ENCODE assay signal across 13 cellular contexts in the genomic region with DNA sequence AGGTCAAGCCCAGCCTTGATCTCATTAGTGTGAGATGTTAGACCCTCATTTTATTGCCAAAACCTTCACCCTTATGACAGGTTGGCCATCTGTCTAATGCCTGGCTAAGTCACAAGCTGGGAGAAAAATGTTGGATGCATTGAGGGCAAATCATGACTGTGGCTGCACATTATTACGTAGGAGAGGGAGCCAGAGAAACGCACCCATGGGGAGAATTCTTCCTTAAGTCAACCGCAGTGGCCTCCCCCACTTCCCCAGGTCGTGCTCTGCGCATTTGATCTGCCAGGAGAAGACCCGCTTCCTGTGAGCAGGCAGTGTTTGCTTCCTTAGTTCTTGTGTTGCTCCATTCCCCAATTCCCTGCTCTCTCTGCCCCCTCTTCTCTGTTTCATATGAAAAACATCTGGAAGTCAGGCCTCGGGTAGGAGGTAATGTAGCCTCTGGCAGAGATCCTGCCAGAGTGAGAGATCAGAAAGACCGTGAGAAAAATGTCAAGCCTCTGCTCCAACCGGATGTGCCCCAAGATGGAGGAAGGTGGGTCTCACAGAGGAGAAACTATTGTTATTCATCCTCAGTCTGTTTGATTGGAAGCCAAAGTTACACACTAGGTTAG.
A peak's percentile ranks its signal among the peaks of the same experiment; 100 is the strongest.
DNase-seq lines count a peak whose midpoint lies in the region; ATAC-seq and TF ChIP-seq lines count a peak whose summit lies in the region.
"Had no signal": no experiment of that assay in that cellular context is flagged by ENCODE, and none has a peak within 500 bp of the region (broad histone marks: within the 10 kb centered on the region; RNA-seq: fewer than 3 reads in every experiment).

No MANE protein-coding gene starts in this region.

- H3K27me3 ChIP-seq in ascending aorta (no peaks in the 10 kb centered on the region), osteoblast (ENCODE audit: insufficient read depth, low read length) (peaks cover 16% of the 10 kb centered on the region), A673 (replicated peaks; ENCODE audit: insufficient read depth, low read depth, low read length, poor library complexity) (no peaks in the 10 kb centered on the region)

- H3K36me3 ChIP-seq in ascending aorta (no peaks in the 10 kb centered on the region), osteoblast (ENCODE audit: insufficient read depth, low read length) (no peaks in the 10 kb centered on the region), A673 (ENCODE audit: insufficient read depth, low read length, poor library complexity, severe bottlenecking) (no peaks in the 10 kb centered on the region)

- ATAC-seq in GM19467 (IDR thresholded peaks at IDR 0.05; ENCODE audit: unreplicated experiment) (no peak), GM18511 (IDR thresholded peaks at IDR 0.05; ENCODE audit: unreplicated experiment) (no peak)
- ATAC-seq: activated CD4-positive, alpha-beta T cell treated with anti-CD3 and anti-CD28 coated beads for 36 hours; CD8-positive, alpha-beta T cell had no signal

- intact Hi-C loops in ascending aorta (cut with DNase I) (no loop called here), A673 (cut with micrococcal nuclease; ENCODE audit: unreplicated experiment) (no loop called here)

- H3K9me3 ChIP-seq in ascending aorta (no peaks in the 10 kb centered on the region), osteoblast (ENCODE audit: low read depth, low read length) (no peaks in the 10 kb centered on the region), A673 (ENCODE audit: low read depth, low read length, poor library complexity, severe bottlenecking) (no peaks in the 10 kb centered on the region)

- POLR2A ChIA-PET in A673 (lab: Charles Lee; ENCODE audit: low non-redundant PET) = no interaction called here

- TF ChIP-seq CTCF in ascending aorta (IDR thresholded peaks at IDR 0.05) (no peak), osteoblast (IDR thresholded peaks at IDR 0.05; ENCODE audit: extremely low read depth, low read depth, low read length) (no peak), A673 (conservative IDR thresholded peaks at IDR 0.05; ENCODE audit: low read depth, low read length) (no peak)

- H2AFZ ChIP-seq in osteoblast (ENCODE audit: low read length) = no peak overlapping the region

- H3K27ac ChIP-seq in ascending aorta (peak overlapping the region; percentile 48 to 62), osteoblast (ENCODE audit: low read depth, low read length) (peak overlapping the region; percentile 38), A673 (ENCODE audit: low read depth, low read length, poor library complexity, severe bottlenecking) (no peak overlapping the region)
- H3K27ac ChIP-seq: epithelial cell of prostate had no signal

- no peaks in the 10 kb centered on the region for H3K79me2 ChIP-seq in osteoblast (ENCODE audit: insufficient read depth, low read length)

- BruUV-seq in A673 (replicated peaks; lab: Mats Ljungman, UMichigan) = no TSS peak

- H3K4me1 ChIP-seq in ascending aorta (peaks cover 8 to 14% of the 10 kb centered on the region in 2 donors), osteoblast (ENCODE audit: insufficient read depth, low read length) (peaks cover 23% of the 10 kb centered on the region), A673 (ENCODE audit: insufficient read depth, low read length, poor library complexity, severe bottlenecking) (peaks cover 11% of the 10 kb centered on the region)

- CTCF ChIA-PET in A673 (lab: Charles Lee) = no interaction called here

- no peaks in the 10 kb centered on the region for H4K20me1 ChIP-seq in osteoblast (ENCODE audit: insufficient read depth, low read length)

- peak overlapping the region; percentile 14 for H3K4me2 ChIP-seq in osteoblast (ENCODE audit: insufficient read depth, low read length)

- DNase-seq in EH (ENCODE audit: low read depth) (peak; percentile 98), ascending aorta (ENCODE audit: low spot score in 2 of 2) (peak in 1 of 2 donors; percentile 65), fibroblast of the conjunctiva (ENCODE audit: low read depth) (peak; percentile 43), osteoblast (ENCODE audit: insufficient read length, low spot score, missing footprints) (peak; percentile 91), foreskin melanocyte (no peak), A673 (ENCODE audit: low spot score) (no peak)
- DNase-seq: activated CD4-positive, alpha-beta T cell treated with anti-CD3 and anti-CD28 coated beads for 36 hours; activated naive CD4-positive, alpha-beta T cell treated with anti-CD3 and anti-CD28 coated beads for 36 hours; CD8-positive, alpha-beta T cell had no signal

- no peak overlapping the region for H3K4me3 ChIP-seq in ascending aorta
- H3K4me3 ChIP-seq in osteoblast (ENCODE audit: insufficient read depth, low read length) = no peak overlapping the region
- no peak overlapping the region for H3K4me3 ChIP-seq in A673 (ENCODE audit: low read depth, low read length, poor library complexity, severe bottlenecking)
- H3K4me3 ChIP-seq: skin epidermis had no signal

Comparison
In these comparisons a context has a peak if more than half of its experiments do, and no peak if none do; other contexts are left out.
1. DNase-seq: peak in EH (single experiment), fibroblast of the conjunctiva (single experiment) and osteoblast (single experiment); none in foreskin melanocyte (single experiment) and A673 (single experiment).